Comparison of ENCODE assay signal across 2 cellular contexts in the genomic region with DNA sequence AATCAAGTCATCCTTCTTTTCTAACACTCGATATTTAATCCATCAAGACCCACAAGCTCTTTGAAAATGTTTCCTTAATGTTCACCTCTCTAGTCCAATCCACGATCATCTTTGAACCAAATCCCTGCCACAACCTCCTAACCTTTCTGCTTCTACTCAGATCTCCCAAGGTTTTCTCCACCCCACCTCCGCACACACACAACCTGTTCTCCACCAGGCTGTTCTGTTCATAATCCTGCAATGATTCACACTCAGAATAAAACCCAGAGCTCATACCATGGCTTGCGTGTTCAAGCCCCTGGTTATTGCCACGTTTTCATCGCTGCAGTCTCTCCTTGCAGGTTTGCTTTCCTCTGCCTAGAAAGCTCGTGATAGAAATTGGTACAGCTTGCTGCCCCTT.
TF ChIP-seq lines count a peak whose summit lies in the region.

No MANE protein-coding gene starts in this region.

TF ChIP-seq in HepG2, 621 proteins besides CTCF, POLR2A, EP300 and RAD21:
- no peak for TF ChIP-seq FOXM1 (CRISPR knock-in tag; IDR thresholded peaks at IDR 0.05)
- TF ChIP-seq POLR2G (IDR thresholded peaks at IDR 0.05; ENCODE audit: low read depth, low read length) = peak; percentile 65
- TF ChIP-seq XBP1 (CRISPR knock-in tag; IDR thresholded peaks at IDR 0.05) = no peak
- TF ChIP-seq ZFP36 (IDR thresholded peaks at IDR 0.05; ENCODE audit: borderline replicate concordance, low read depth, low read length, partially characterized antibody) = no peak
- TF ChIP-seq HOXD1 (CRISPR knock-in tag; IDR thresholded peaks at IDR 0.05) = no peak
- TF ChIP-seq ZNF101 (CRISPR knock-in tag; IDR thresholded peaks at IDR 0.05; ENCODE audit: borderline replicate concordance, low read depth) = no peak
- TF ChIP-seq RBM22 (optimal IDR thresholded peaks at IDR 0.05; ENCODE audit: low read length) = peak; percentile 85
- TF ChIP-seq, protein P1, sequence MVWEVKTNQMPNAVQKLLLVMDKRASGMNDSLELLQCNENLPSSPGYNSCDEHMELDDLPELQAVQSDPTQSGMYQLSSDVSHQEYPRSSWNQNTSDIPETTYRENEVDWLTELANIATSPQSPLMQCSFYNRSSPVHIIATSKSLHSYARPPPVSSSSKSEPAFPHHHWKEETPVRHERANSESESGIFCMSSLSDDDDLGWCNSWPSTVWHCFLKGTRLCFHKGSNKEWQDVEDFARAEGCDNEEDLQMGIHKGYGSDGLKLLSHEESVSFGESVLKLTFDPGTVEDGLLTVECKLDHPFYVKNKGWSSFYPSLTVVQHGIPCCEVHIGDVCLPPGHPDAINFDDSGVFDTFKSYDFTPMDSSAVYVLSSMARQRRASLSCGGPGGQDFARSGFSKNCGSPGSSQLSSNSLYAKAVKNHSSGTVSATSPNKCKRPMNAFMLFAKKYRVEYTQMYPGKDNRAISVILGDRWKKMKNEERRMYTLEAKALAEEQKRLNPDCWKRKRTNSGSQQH (CRISPR knock-in tag; IDR thresholded peaks at IDR 0.05; ENCODE audit: low read depth) = no peak
- no peak for TF ChIP-seq PHF20 (CRISPR knock-in tag; IDR thresholded peaks at IDR 0.05)

TF ChIP-seq in SK-N-SH, 30 proteins besides CTCF, POLR2A, EP300 and RAD21:
- TF ChIP-seq TEAD4 (IDR thresholded peaks at IDR 0.05; ENCODE audit: borderline replicate concordance, insufficient read depth) (no peak), MAX (IDR thresholded peaks at IDR 0.05; ENCODE audit: low read depth) (no peak), GABPA (IDR thresholded peaks at IDR 0.05; ENCODE audit: low read depth) (no peak), GATA2 (CRISPR knock-in tag; IDR thresholded peaks at IDR 0.05) (no peak), SMC3 (IDR thresholded peaks at IDR 0.05; ENCODE audit: low read depth, low read length) (no peak), POLR2AphosphoS5 (IDR thresholded peaks at IDR 0.05; ENCODE audit: low read depth, low read length) (no peak), MEF2A (IDR thresholded peaks at IDR 0.05; ENCODE audit: borderline replicate concordance, low read depth) (no peak), TAF1 (IDR thresholded peaks at IDR 0.05; ENCODE audit: borderline replicate concordance, low read depth, low read length) (no peak), FOXM1 (IDR thresholded peaks at IDR 0.05; ENCODE audit: low read depth) (no peak), TCF12 (IDR thresholded peaks at IDR 0.05) (no peak), RCOR1 (IDR thresholded peaks at IDR 0.05; ENCODE audit: low read length) (no peak), CHD2 (IDR thresholded peaks at IDR 0.05; ENCODE audit: low read length, partially characterized antibody) (no peak), NFIC (IDR thresholded peaks at IDR 0.05; ENCODE audit: borderline replicate concordance) (no peak), RXRA (IDR thresholded peaks at IDR 0.05; ENCODE audit: borderline replicate concordance, low read depth) (no peak)
- TF ChIP-seq, protein P2, sequence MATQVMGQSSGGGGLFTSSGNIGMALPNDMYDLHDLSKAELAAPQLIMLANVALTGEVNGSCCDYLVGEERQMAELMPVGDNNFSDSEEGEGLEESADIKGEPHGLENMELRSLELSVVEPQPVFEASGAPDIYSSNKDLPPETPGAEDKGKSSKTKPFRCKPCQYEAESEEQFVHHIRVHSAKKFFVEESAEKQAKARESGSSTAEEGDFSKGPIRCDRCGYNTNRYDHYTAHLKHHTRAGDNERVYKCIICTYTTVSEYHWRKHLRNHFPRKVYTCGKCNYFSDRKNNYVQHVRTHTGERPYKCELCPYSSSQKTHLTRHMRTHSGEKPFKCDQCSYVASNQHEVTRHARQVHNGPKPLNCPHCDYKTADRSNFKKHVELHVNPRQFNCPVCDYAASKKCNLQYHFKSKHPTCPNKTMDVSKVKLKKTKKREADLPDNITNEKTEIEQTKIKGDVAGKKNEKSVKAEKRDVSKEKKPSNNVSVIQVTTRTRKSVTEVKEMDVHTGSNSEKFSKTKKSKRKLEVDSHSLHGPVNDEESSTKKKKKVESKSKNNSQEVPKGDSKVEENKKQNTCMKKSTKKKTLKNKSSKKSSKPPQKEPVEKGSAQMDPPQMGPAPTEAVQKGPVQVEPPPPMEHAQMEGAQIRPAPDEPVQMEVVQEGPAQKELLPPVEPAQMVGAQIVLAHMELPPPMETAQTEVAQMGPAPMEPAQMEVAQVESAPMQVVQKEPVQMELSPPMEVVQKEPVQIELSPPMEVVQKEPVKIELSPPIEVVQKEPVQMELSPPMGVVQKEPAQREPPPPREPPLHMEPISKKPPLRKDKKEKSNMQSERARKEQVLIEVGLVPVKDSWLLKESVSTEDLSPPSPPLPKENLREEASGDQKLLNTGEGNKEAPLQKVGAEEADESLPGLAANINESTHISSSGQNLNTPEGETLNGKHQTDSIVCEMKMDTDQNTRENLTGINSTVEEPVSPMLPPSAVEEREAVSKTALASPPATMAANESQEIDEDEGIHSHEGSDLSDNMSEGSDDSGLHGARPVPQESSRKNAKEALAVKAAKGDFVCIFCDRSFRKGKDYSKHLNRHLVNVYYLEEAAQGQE (IDR thresholded peaks at IDR 0.05; ENCODE audit: low read depth, low read length) = no peak
- TF ChIP-seq, protein P3, sequence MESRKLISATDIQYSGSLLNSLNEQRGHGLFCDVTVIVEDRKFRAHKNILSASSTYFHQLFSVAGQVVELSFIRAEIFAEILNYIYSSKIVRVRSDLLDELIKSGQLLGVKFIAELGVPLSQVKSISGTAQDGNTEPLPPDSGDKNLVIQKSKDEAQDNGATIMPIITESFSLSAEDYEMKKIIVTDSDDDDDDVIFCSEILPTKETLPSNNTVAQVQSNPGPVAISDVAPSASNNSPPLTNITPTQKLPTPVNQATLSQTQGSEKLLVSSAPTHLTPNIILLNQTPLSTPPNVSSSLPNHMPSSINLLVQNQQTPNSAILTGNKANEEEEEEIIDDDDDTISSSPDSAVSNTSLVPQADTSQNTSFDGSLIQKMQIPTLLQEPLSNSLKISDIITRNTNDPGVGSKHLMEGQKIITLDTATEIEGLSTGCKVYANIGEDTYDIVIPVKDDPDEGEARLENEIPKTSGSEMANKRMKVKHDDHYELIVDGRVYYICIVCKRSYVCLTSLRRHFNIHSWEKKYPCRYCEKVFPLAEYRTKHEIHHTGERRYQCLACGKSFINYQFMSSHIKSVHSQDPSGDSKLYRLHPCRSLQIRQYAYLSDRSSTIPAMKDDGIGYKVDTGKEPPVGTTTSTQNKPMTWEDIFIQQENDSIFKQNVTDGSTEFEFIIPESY (IDR thresholded peaks at IDR 0.05; ENCODE audit: borderline replicate concordance, low read depth) = no peak
- TF ChIP-seq, protein P4, sequence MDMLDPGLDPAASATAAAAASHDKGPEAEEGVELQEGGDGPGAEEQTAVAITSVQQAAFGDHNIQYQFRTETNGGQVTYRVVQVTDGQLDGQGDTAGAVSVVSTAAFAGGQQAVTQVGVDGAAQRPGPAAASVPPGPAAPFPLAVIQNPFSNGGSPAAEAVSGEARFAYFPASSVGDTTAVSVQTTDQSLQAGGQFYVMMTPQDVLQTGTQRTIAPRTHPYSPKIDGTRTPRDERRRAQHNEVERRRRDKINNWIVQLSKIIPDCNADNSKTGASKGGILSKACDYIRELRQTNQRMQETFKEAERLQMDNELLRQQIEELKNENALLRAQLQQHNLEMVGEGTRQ (IDR thresholded peaks at IDR 0.05; ENCODE audit: borderline replicate concordance, low read depth, low read length) = no peak
- TF ChIP-seq, protein P5, sequence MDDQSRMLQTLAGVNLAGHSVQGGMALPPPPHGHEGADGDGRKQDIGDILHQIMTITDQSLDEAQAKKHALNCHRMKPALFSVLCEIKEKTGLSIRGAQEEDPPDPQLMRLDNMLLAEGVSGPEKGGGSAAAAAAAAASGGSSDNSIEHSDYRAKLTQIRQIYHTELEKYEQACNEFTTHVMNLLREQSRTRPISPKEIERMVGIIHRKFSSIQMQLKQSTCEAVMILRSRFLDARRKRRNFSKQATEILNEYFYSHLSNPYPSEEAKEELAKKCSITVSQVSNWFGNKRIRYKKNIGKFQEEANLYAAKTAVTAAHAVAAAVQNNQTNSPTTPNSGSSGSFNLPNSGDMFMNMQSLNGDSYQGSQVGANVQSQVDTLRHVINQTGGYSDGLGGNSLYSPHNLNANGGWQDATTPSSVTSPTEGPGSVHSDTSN (IDR thresholded peaks at IDR 0.05) = no peak
- TF ChIP-seq, protein P6, sequence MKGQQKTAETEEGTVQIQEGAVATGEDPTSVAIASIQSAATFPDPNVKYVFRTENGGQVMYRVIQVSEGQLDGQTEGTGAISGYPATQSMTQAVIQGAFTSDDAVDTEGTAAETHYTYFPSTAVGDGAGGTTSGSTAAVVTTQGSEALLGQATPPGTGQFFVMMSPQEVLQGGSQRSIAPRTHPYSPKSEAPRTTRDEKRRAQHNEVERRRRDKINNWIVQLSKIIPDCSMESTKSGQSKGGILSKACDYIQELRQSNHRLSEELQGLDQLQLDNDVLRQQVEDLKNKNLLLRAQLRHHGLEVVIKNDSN (IDR thresholded peaks at IDR 0.05; ENCODE audit: borderline replicate concordance, low read depth) = no peak
TF ChIP-seq in SK-N-SH: peak in this region for 0.
